ENCODE assay signal across 17 cellular contexts in the genomic region with DNA sequence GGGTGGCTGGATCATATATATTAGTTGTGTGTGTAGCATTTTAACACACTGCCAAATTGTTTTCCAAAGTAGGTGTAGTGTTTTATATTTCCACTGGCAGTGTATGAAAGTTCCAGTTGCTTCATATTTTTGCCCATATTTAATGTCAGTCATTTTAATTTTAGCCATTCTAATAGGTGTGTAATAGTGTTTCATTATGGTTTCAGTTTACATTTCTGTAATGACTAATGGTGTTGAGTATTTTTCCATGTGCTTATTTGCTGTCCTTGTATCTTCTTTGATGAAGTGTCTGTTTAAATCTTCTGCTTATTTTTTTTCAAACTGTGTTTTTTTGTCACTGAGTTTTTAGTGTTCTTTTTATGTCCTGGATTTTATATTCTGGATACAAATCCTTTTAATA. TPM values are rescaled to one million over a fixed set of nuclear protein-coding genes. Genes with fewer than 3 reads are reported as not detected.
DNase-seq lines count a peak whose midpoint lies in the region; ATAC-seq and TF ChIP-seq lines count a peak whose summit lies in the region.
"Had no signal": no experiment of that assay in that cellular context is flagged by ENCODE, and none has a peak within 500 bp of the region (broad histone marks: within the 10 kb centered on the region; RNA-seq: fewer than 3 reads in every experiment).

No MANE protein-coding gene starts in this region.

- DNase-seq in stimulated activated naive CD8-positive, alpha-beta T cell treated with anti-CD3 and anti-CD28 coated beads, Interleukin-15, Interleukin-2, amounts not matched to agents 100 U/mL and 50 U/mL, for 24 hours = no peak
- DNase-seq in mammary epithelial cell (peak; percentile 35), iPS-NIHi7 (ENCODE audit: extremely low spot score) (no peak), AG20443 (ENCODE audit: low spot score) (no peak), T-helper 2 cell (no peak)
- DNase-seq: activated naive CD8-positive, alpha-beta T cell treated with anti-CD3 and anti-CD28 coated beads, Interleukin-2, amount 10 ng/mL, durations not matched to agents 7 days and 5 days; central memory CD4-positive, alpha-beta T cell; kidney; mucosa of descending colon; NCI-H1105 treated with DMSO at 0.1 percent for 48 hours; occipital lobe had no signal

- peak overlapping the region; percentile 50 for H3K27ac Mint-ChIP-seq in stimulated activated naive CD8-positive, alpha-beta T cell treated with anti-CD3 and anti-CD28 coated beads, Interleukin-15, Interleukin-2, amounts not matched to agents 100 ng/mL and 50 ng/mL, for 24 hours
- H3K27ac Mint-ChIP-seq: activated naive CD8-positive, alpha-beta T cell treated with anti-CD3 and anti-CD28 coated beads, Interleukin-2, amount 10 ng/mL, durations not matched to agents 7 days and 5 days; IgD-negative memory B cell had no signal

- no peaks in the 10 kb centered on the region for H3K4me1 ChIP-seq in mammary epithelial cell (ENCODE audit: insufficient read depth, low read length)
- H3K4me1 ChIP-seq: SJSA1 had no signal

- peaks cover 2% of the 10 kb centered on the region for H3K9me3 ChIP-seq in mammary epithelial cell (replicated peaks; ENCODE audit: insufficient read depth, low read length)
- H3K9me3 ChIP-seq: SJSA1 had no signal

- CTCF ChIA-PET in mammary epithelial cell (lab: Charles Lee; ENCODE audit: low non-redundant PET) = no interaction called here

- dilution Hi-C loops in mammary epithelial cell (cut with HindIII; ENCODE audit: low sequenced_read_pairs) = no loop called here

- no peaks in the 10 kb centered on the region for H4K20me1 ChIP-seq in mammary epithelial cell (ENCODE audit: insufficient read depth, low read length)

- H2AFZ ChIP-seq in mammary epithelial cell (ENCODE audit: low read depth, low read length) = no peak overlapping the region

- H3K36me3 ChIP-seq in mammary epithelial cell (ENCODE audit: insufficient read depth, low read length) = no peaks in the 10 kb centered on the region

- peaks cover 41% of the 10 kb centered on the region for H3K36me3 Mint-ChIP-seq in stimulated activated naive CD8-positive, alpha-beta T cell treated with anti-CD3 and anti-CD28 coated beads, Interleukin-15, Interleukin-2, amounts not matched to agents 100 ng/mL and 50 ng/mL, for 24 hours (ENCODE audit: low read depth)

- BruUV-seq in mammary epithelial cell (replicated peaks; lab: Mats Ljungman, UMichigan) = no TSS peak

- no peak overlapping the region for H3K9ac ChIP-seq in mammary epithelial cell (ENCODE audit: insufficient read depth, low read length)

- H3K4me3 Mint-ChIP-seq in stimulated activated naive CD8-positive, alpha-beta T cell treated with anti-CD3 and anti-CD28 coated beads, Interleukin-15, Interleukin-2, amounts not matched to agents 100 ng/mL and 50 ng/mL, for 24 hours = no peak overlapping the region
- H3K4me3 Mint-ChIP-seq: activated naive CD8-positive, alpha-beta T cell treated with anti-CD3 and anti-CD28 coated beads, Interleukin-2, amount 10 ng/mL, durations not matched to agents 7 days and 5 days; IgD-negative memory B cell had no signal

- in situ Hi-C loops in mammary epithelial cell (cut with MboI; ENCODE audit: low sequenced_read_pairs in 2 of 2) = no loop called here

- peaks cover 9% of the 10 kb centered on the region for H3K9me3 Mint-ChIP-seq in stimulated activated naive CD8-positive, alpha-beta T cell treated with anti-CD3 and anti-CD28 coated beads, Interleukin-15, Interleukin-2, amounts not matched to agents 100 ng/mL and 50 ng/mL, for 24 hours

- intact Hi-C loops in mammary epithelial cell (cut with micrococcal nuclease) = loop anchor here (10.0 kb wide), 1 partner anchor 183 kb away; a partner anchor contains a TSS

- no peak for TF ChIP-seq CTCF in mammary epithelial cell (conservative IDR thresholded peaks at IDR 0.05 in 1 of 2, IDR thresholded peaks at IDR 0.05 in 1 of 2; ENCODE audit: extremely low read depth in 1 of 2, insufficient read depth in 1 of 2, low read depth in 1 of 2, low read length in 2 of 2)

- no peak overlapping the region for H3K4me3 ChIP-seq in mammary epithelial cell (replicated peaks in 1 of 3; ENCODE audit: insufficient read depth in 1 of 3, low read depth in 2 of 3, low read length in 3 of 3)
- H3K4me3 ChIP-seq: mucosa of descending colon, SJSA1, skin epidermis had no signal

- peaks cover 27% of the 10 kb centered on the region for H3K4me1 Mint-ChIP-seq in stimulated activated naive CD8-positive, alpha-beta T cell treated with anti-CD3 and anti-CD28 coated beads, Interleukin-15, Interleukin-2, amounts not matched to agents 100 ng/mL and 50 ng/mL, for 24 hours (ENCODE audit: low read depth)

- H3K27me3 ChIP-seq in mammary epithelial cell (ENCODE audit: insufficient read depth, low read length) = no peaks in the 10 kb centered on the region
- H3K27me3 ChIP-seq: SJSA1 had no signal

- H3K4me2 ChIP-seq in mammary epithelial cell (ENCODE audit: insufficient read depth, low read depth, low read length) = no peak overlapping the region

- H3K27me3 Mint-ChIP-seq in stimulated activated naive CD8-positive, alpha-beta T cell treated with anti-CD3 and anti-CD28 coated beads, Interleukin-15, Interleukin-2, amounts not matched to agents 100 ng/mL and 50 ng/mL, for 24 hours = no peaks in the 10 kb centered on the region
- H3K27me3 Mint-ChIP-seq: activated naive CD8-positive, alpha-beta T cell treated with anti-CD3 and anti-CD28 coated beads, Interleukin-2, amount 10 ng/mL, durations not matched to agents 7 days and 5 days; IgD-negative memory B cell had no signal

- peaks cover 87% of the 10 kb centered on the region for H3K79me2 ChIP-seq in mammary epithelial cell (ENCODE audit: insufficient read depth, low read length)

- no peak for ATAC-seq in stimulated activated naive CD8-positive, alpha-beta T cell treated with anti-CD3 and anti-CD28 coated beads, Interleukin-15, Interleukin-2, amounts not matched to agents 100 U/mL and 50 U/mL, for 24 hours
- ATAC-seq in HG03280 (IDR thresholded peaks at IDR 0.05; ENCODE audit: unreplicated experiment) = peak; percentile 56
- no peak for ATAC-seq in GM19023 (IDR thresholded peaks at IDR 0.05; ENCODE audit: unreplicated experiment)
- ATAC-seq: mucosa of descending colon had no signal

- no peak overlapping the region for H3K27ac ChIP-seq in mammary epithelial cell (ENCODE audit: insufficient read depth, low read depth, low read length)
- H3K27ac ChIP-seq: SJSA1, skin epidermis had no signal

RNA-seq across cellular contexts. Expression of a gene that starts 8.7 kb away (rescaled TPM):
- total RNA-seq in mammary epithelial cell = 10 to 100 TPM; 12.5 to 25.6 TPM
- polyA plus RNA-seq in mammary epithelial cell = 11.3 TPM
- polyA minus RNA-seq in mammary epithelial cell = 33.2 TPM
